Comparison of ENCODE assay signal across 22 cellular contexts in the genomic region with DNA sequence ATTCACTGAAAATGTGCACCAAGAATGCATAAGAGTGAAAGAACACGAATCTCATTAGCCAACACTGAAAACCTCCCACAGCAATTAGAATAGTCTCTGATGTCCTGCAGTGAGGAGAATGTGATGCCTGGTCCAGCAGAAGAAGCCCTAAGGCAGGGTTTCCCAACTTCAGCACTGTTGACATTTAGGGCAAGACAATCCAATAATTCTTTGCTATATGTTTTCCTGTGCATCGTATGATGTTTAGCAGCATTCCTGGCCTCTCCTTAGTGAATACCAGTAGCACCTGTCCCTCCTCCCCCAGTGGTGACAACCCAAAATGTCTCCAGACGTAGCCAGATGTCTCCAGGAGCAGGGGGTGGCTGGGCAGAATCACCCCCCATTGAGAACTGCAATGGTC. TPM values are rescaled to one million over a fixed set of nuclear protein-coding genes. Genes with fewer than 3 reads are reported as not detected.
DNase-seq lines count a peak whose midpoint lies in the region; ATAC-seq and TF ChIP-seq lines count a peak whose summit lies in the region.
"Had no signal": no experiment of that assay in that cellular context is flagged by ENCODE, and none has a peak within 500 bp of the region (broad histone marks: within the 10 kb centered on the region; RNA-seq: fewer than 3 reads in every experiment).

No MANE protein-coding gene starts in this region.

- H3K9ac ChIP-seq in mesendoderm (ENCODE audit: low read length) = no peak overlapping the region
- H3K9ac ChIP-seq: GM23248 had no signal

- H2AFZ ChIP-seq in GM23338 = no peak overlapping the region
- H2AFZ ChIP-seq: GM23248, PC-9 had no signal

- H3K9me2 ChIP-seq in GM23338 (ENCODE audit: insufficient read depth) = peaks cover 9% of the 10 kb centered on the region

- H3K27ac ChIP-seq in GM23338 (ENCODE audit: low read depth) = no peak overlapping the region
- no peak overlapping the region for H3K27ac ChIP-seq in mesendoderm (ENCODE audit: low read depth, low read length)
- H3K27ac ChIP-seq in temporal lobe (ENCODE audit: low read depth, low read length) = peak overlapping the region; percentile 96
- H3K27ac ChIP-seq: GM23248, PC-9 had no signal

- H3K27me3 ChIP-seq in GM23338 (ENCODE audit: insufficient read depth) (no peaks in the 10 kb centered on the region), mesendoderm (ENCODE audit: insufficient read depth, low read length, poor library complexity) (no peaks in the 10 kb centered on the region)

- H3K4me1 ChIP-seq in GM23338 (ENCODE audit: insufficient read depth) (peaks cover 18% of the 10 kb centered on the region), mesendoderm (ENCODE audit: control insufficient read depth, low read depth, low read length) (no peaks in the 10 kb centered on the region)
- H3K4me1 ChIP-seq: HAP-1 had no signal

- no CpG with 5 or more reads among the region's 3 CpGs for WGBS in mesendoderm (ENCODE audit: extremely low coverage, insufficient coverage, low lambda C conversion rate)

- H3K27me3 Mint-ChIP-seq in GM23338 (ENCODE audit: insufficient read depth, low read depth, poor library complexity) (peaks cover 8% of the 10 kb centered on the region), brain (peaks cover 1% of the 10 kb centered on the region)

- TF ChIP-seq CTCF in GM23338 (conservative IDR thresholded peaks at IDR 0.05; ENCODE audit: low read depth in 2 of 2) (no peak), brain (conservative IDR thresholded peaks at IDR 0.05) (no peak)

- no peaks in the 10 kb centered on the region for H4K20me1 ChIP-seq in GM23338 (replicated peaks; ENCODE audit: insufficient read depth)

- no peaks in the 10 kb centered on the region for H3K36me3 ChIP-seq in GM23338 (ENCODE audit: insufficient read depth)
- H3K36me3 ChIP-seq in mesendoderm (ENCODE audit: control insufficient read depth, insufficient read depth, low read length) = no peaks in the 10 kb centered on the region

- no peak overlapping the region for H2BK120ac ChIP-seq in mesendoderm (ENCODE audit: low read depth, low read length)

- no peak overlapping the region for H2BK5ac ChIP-seq in mesendoderm (ENCODE audit: low read length)

- H4K5ac ChIP-seq in mesendoderm (ENCODE audit: low read length) = no peak overlapping the region

- no peak overlapping the region for H2BK15ac ChIP-seq in mesendoderm (replicated peaks; ENCODE audit: low read depth)

- H3K36me3 Mint-ChIP-seq in GM23338 (ENCODE audit: low read depth) (no peaks in the 10 kb centered on the region), brain (peaks cover 53% of the 10 kb centered on the region)

- no peak overlapping the region for H4K8ac ChIP-seq in mesendoderm (ENCODE audit: low read depth, low read length)

- no peak overlapping the region for H3K56ac ChIP-seq in mesendoderm (ENCODE audit: low read length)

- H3K4me2 ChIP-seq in GM23338 (peak overlapping the region; percentile 1; the same call in 1 of the 2 replicates), mesendoderm (ENCODE audit: low read length) (no peak overlapping the region)
- H3K4me2 ChIP-seq: PC-9 had no signal

- no peak for DNase-seq in GM23338 (ENCODE audit: low spot score)
- peak; percentile 12 for DNase-seq in mesendoderm
- DNase-seq in inferior parietal cortex (ENCODE audit: extremely low spot score) = no peak
- no peak for DNase-seq in CD1c-positive myeloid dendritic cell (ENCODE audit: extremely low spot score)
- DNase-seq in NCI-H146 (lab: John Stamatoyannopoulos, UW) = no peak
- DNase-seq: ACHN, C1 segment of cervical spinal cord, GF-D8, GM23248, KG1, NCI-H1092 treated with DMSO at 0.1 percent for 48 hours, NCI-H1436 treated with DMSO at 0.1 percent for 48 hours, NCI-H2029 treated with DMSO at 0.1 percent for 48 hours, NCI-H226, NCI-H510A treated with DMSO at 0.1 percent for 48 hours, NCI-H748 treated with DMSO at 0.1 percent for 48 hours, RPMI8226, SHP77 had no signal

- no peak overlapping the region for H3K18ac ChIP-seq in mesendoderm (ENCODE audit: low read length)

- H3K79me2 ChIP-seq in GM23338 (replicated peaks; ENCODE audit: insufficient read depth) (no peaks in the 10 kb centered on the region), mesendoderm (ENCODE audit: control insufficient read depth, insufficient read depth, low read length) (no peaks in the 10 kb centered on the region)

- H3K4me3 ChIP-seq in GM23338 (no peak overlapping the region), mesendoderm (ENCODE audit: low read length) (no peak overlapping the region)
- H3K4me3 ChIP-seq: GM23248, HAP-1, PC-9 had no signal

- H2AK5ac ChIP-seq in mesendoderm (ENCODE audit: low read length) = no peak overlapping the region

- no peaks in the 10 kb centered on the region for H3K79me1 ChIP-seq in mesendoderm (ENCODE audit: low read length)

- H3F3A ChIP-seq in GM23338 (replicated peaks; ENCODE audit: low read depth) = 0 out of 2 replicates have a peak, but pooled peaks cover 3% of the 10 kb centered on the region

- H3K4me3 Mint-ChIP-seq in GM23338 = no peak overlapping the region
- H3K4me3 Mint-ChIP-seq in brain = no peak overlapping the region

- no peak for ATAC-seq in GM23338

- H3K9me3 Mint-ChIP-seq in GM23338 = no peaks in the 10 kb centered on the region
- H3K9me3 Mint-ChIP-seq in brain = no peaks in the 10 kb centered on the region

- no peak overlapping the region for H3K4ac ChIP-seq in mesendoderm (ENCODE audit: low read depth, low read length)

- no peak overlapping the region for H3K27ac Mint-ChIP-seq in GM23338
- H3K27ac Mint-ChIP-seq in brain = peak overlapping the region in 3 of 5 experiments; percentile 5 to 32 (median 12)

- H3K23ac ChIP-seq in mesendoderm (ENCODE audit: low read length) = no peak overlapping the region

- peaks cover 38% of the 10 kb centered on the region for H3K4me1 Mint-ChIP-seq in GM23338
- H3K4me1 Mint-ChIP-seq in brain = peaks cover 71% of the 10 kb centered on the region

TF ChIP-seq in GM23338, 12 proteins besides CTCF, POLR2A, EP300 and RAD21 (continues in another document):
- TF ChIP-seq JUNB (IDR thresholded peaks at IDR 0.05; ENCODE audit: unreplicated experiment) = no peak
- TF ChIP-seq ZNF114 (CRISPR knock-in tag; IDR thresholded peaks at IDR 0.05) = no peak
- TF ChIP-seq, protein P1, sequence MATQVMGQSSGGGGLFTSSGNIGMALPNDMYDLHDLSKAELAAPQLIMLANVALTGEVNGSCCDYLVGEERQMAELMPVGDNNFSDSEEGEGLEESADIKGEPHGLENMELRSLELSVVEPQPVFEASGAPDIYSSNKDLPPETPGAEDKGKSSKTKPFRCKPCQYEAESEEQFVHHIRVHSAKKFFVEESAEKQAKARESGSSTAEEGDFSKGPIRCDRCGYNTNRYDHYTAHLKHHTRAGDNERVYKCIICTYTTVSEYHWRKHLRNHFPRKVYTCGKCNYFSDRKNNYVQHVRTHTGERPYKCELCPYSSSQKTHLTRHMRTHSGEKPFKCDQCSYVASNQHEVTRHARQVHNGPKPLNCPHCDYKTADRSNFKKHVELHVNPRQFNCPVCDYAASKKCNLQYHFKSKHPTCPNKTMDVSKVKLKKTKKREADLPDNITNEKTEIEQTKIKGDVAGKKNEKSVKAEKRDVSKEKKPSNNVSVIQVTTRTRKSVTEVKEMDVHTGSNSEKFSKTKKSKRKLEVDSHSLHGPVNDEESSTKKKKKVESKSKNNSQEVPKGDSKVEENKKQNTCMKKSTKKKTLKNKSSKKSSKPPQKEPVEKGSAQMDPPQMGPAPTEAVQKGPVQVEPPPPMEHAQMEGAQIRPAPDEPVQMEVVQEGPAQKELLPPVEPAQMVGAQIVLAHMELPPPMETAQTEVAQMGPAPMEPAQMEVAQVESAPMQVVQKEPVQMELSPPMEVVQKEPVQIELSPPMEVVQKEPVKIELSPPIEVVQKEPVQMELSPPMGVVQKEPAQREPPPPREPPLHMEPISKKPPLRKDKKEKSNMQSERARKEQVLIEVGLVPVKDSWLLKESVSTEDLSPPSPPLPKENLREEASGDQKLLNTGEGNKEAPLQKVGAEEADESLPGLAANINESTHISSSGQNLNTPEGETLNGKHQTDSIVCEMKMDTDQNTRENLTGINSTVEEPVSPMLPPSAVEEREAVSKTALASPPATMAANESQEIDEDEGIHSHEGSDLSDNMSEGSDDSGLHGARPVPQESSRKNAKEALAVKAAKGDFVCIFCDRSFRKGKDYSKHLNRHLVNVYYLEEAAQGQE (IDR thresholded peaks at IDR 0.05; ENCODE audit: unreplicated experiment) = no peak
- no peak for TF ChIP-seq NANOG (IDR thresholded peaks at IDR 0.05; ENCODE audit: borderline replicate concordance)
- TF ChIP-seq, protein P2, sequence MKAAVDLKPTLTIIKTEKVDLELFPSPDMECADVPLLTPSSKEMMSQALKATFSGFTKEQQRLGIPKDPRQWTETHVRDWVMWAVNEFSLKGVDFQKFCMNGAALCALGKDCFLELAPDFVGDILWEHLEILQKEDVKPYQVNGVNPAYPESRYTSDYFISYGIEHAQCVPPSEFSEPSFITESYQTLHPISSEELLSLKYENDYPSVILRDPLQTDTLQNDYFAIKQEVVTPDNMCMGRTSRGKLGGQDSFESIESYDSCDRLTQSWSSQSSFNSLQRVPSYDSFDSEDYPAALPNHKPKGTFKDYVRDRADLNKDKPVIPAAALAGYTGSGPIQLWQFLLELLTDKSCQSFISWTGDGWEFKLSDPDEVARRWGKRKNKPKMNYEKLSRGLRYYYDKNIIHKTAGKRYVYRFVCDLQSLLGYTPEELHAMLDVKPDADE (IDR thresholded peaks at IDR 0.05) = no peak
- no peak for TF ChIP-seq ZNF331 (CRISPR knock-in tag; IDR thresholded peaks at IDR 0.05; ENCODE audit: low read depth)
- TF ChIP-seq STAT1 (IDR thresholded peaks at IDR 0.05; ENCODE audit: unreplicated experiment) = no peak
- TF ChIP-seq EZH2 (IDR thresholded peaks at IDR 0.05; ENCODE audit: low read depth, unreplicated experiment) = no peak

RNA-seq across cellular contexts. Expression of a gene that starts 14.8 kb away (rescaled TPM):
- 4.0 and 6.6 TPM in 2 replicates for total RNA-seq in GM23338 (2014; rRNA removed; shearing (Covaris generic))
- polyA plus RNA-seq in GM23338 (2016; fragmentation: Nextera tagmentation; extraction: Ambion mirVana) (1.3 and 1.9 TPM in 2 replicates), brain (ENCODE audit: insufficient read depth, low read depth, low replicate concordance) (42.1 TPM)
- polyA plus RNA-seq in mesendoderm (2013, experiment 1 of 2) = 4.8 TPM
- 4.6 TPM for polyA plus RNA-seq in mesendoderm (2013, experiment 2 of 2)
- 29.7 TPM for total RNA-seq in temporal lobe
